22 cellular contexts compared by ENCODE assay signal in genomic region chr18:32083781-32084180, GRCh38. TPM values are rescaled to one million over a fixed set of nuclear protein-coding genes. Genes with fewer than 3 reads are reported as not detected.
DNase-seq lines count a peak whose midpoint lies in the region; ATAC-seq, FAIRE-seq and TF ChIP-seq lines count a peak whose summit lies in the region.
"Had no signal": no experiment of that assay in that cellular context is flagged by ENCODE, and none has a peak within 500 bp of the region (broad histone marks: within the 10 kb centered on the region; RNA-seq: fewer than 3 reads in every experiment).

No MANE protein-coding gene starts in this region.

- peak overlapping the region; percentile 64 to 93 (median 84) for H3K4me2 ChIP-seq in BLaER1 treated with 17β-estradiol and CSF1 and Interleukin-3, amounts not matched to agents 10 nM and 100 nM

- H3K27ac ChIP-seq in BLaER1 treated with 17β-estradiol and CSF1 and Interleukin-3, amounts not matched to agents 10 nM and 100 nM = peak overlapping the region; percentile 70 to 96 (median 90); a peak in 19 of 22 replicates
- H3K27ac ChIP-seq: parathyroid adenoma had no signal

- peaks cover 34 to 76% (median 58%) of the 10 kb centered on the region in 10 experiments for H3K4me1 ChIP-seq in BLaER1 treated with 17β-estradiol and CSF1 and Interleukin-3, amounts not matched to agents 10 nM and 100 nM
- H3K4me1 ChIP-seq: parathyroid adenoma had no signal

- intact Hi-C loops in activated CD4-positive, alpha-beta T cell treated with anti-CD3 and anti-CD28 coated beads for 36 hours (cut with DNase I, micrococcal nuclease) = no loop called here

- peak overlapping the region in 10 of 11 experiments; percentile 30 to 86 (median 80); a peak in 14 of 22 replicates for H3K9ac ChIP-seq in BLaER1 treated with 17β-estradiol and CSF1 and Interleukin-3, amounts not matched to agents 10 nM and 100 nM
- H3K9ac ChIP-seq: parathyroid adenoma had no signal

- CTCF ChIA-PET in activated CD4-positive, alpha-beta T cell treated with anti-CD3 and anti-CD28 coated beads for 36 hours (lab: Charles Lee) = interaction anchor here (0.7 to 2.4 kb wide), 2 partner anchors 11 to 63 kb away, joined by 3 to 9 read pairs; no protein-coding TSS in a partner anchor
- CTCF ChIA-PET in activated CD8-positive, alpha-beta T cell treated with anti-CD3 and anti-CD28 coated beads, Interleukin-2, amount 10 ng/mL, durations not matched to agents 7 days and 5 days (lab: Charles Lee) = interaction anchor here (1.3 to 4.3 kb wide), 7 partner anchors 9 to 65 kb away, joined by 3 to 39 read pairs (median 6); partner anchors contain the start of gene RNF125

- peaks cover 30% of the 10 kb centered on the region for H3K4me1 Mint-ChIP-seq in activated CD4-positive, alpha-beta T cell treated with anti-CD3 and anti-CD28 coated beads for 36 hours
- peaks cover 44% of the 10 kb centered on the region for H3K4me1 Mint-ChIP-seq in activated CD8-positive, alpha-beta T cell treated with anti-CD3 and anti-CD28 coated beads, Interleukin-2, amount 10 ng/mL, durations not matched to agents 7 days and 5 days (ENCODE audit: low read depth)
- H3K4me1 Mint-ChIP-seq in memory B cell = peaks cover 14% of the 10 kb centered on the region

- no peak for FAIRE-seq in D721Med (lab: Jason Lieb, UNC)
- FAIRE-seq: A204.1, endothelial cell of umbilical vein had no signal

- no peak for TF ChIP-seq CTCF in D721Med (IDR thresholded peaks at IDR 0.05; ENCODE audit: insufficient read depth, missing control alignments)

- H3K27me3 ChIP-seq in BLaER1 treated with 17β-estradiol and CSF1 and Interleukin-3, amounts not matched to agents 10 nM and 100 nM = no peaks in the 10 kb centered on the region
- H3K27me3 ChIP-seq: MG63, Peyer's patch, right lobe of liver had no signal

- peaks cover 6% of the 10 kb centered on the region for H3K36me3 Mint-ChIP-seq in activated CD4-positive, alpha-beta T cell treated with anti-CD3 and anti-CD28 coated beads for 36 hours (ENCODE audit: low read depth)
- H3K36me3 Mint-ChIP-seq in activated CD8-positive, alpha-beta T cell treated with anti-CD3 and anti-CD28 coated beads, Interleukin-2, amount 10 ng/mL, durations not matched to agents 7 days and 5 days (ENCODE audit: low read depth) = peaks cover 23% of the 10 kb centered on the region
- no peaks in the 10 kb centered on the region for H3K36me3 Mint-ChIP-seq in memory B cell

- H4K20me1 ChIP-seq in BLaER1 treated with 17β-estradiol and CSF1 and Interleukin-3, amounts not matched to agents 10 nM and 100 nM = no peaks in the 10 kb centered on the region

- peaks cover 0 to 29% (median 6%) of the 10 kb centered on the region in 11 experiments; a peak in 10 of 22 replicates for H3K36me3 ChIP-seq in BLaER1 treated with 17β-estradiol and CSF1 and Interleukin-3, amounts not matched to agents 10 nM and 100 nM
- H3K36me3 ChIP-seq: MG63, Peyer's patch, right lobe of liver had no signal

- no peak for ATAC-seq in activated CD4-positive, alpha-beta T cell treated with anti-CD3 and anti-CD28 coated beads for 36 hours
- no peak for ATAC-seq in activated CD8-positive, alpha-beta T cell treated with anti-CD3 and anti-CD28 coated beads, Interleukin-2, amount 10 ng/mL, durations not matched to agents 7 days and 5 days
- ATAC-seq in memory B cell (ENCODE audit: low read depth) = no peak
- ATAC-seq: left colon, right lobe of liver had no signal

- H3K9me3 Mint-ChIP-seq in activated CD4-positive, alpha-beta T cell treated with anti-CD3 and anti-CD28 coated beads for 36 hours (ENCODE audit: low read depth) = no peaks in the 10 kb centered on the region
- H3K9me3 Mint-ChIP-seq in activated CD8-positive, alpha-beta T cell treated with anti-CD3 and anti-CD28 coated beads, Interleukin-2, amount 10 ng/mL, durations not matched to agents 7 days and 5 days (ENCODE audit: insufficient read depth) = no peaks in the 10 kb centered on the region
- H3K9me3 Mint-ChIP-seq in memory B cell = no peaks in the 10 kb centered on the region
- H3K9me3 Mint-ChIP-seq: nephron had no signal

- no peaks in the 10 kb centered on the region for H3K27me3 Mint-ChIP-seq in activated CD4-positive, alpha-beta T cell treated with anti-CD3 and anti-CD28 coated beads for 36 hours
- H3K27me3 Mint-ChIP-seq in activated CD8-positive, alpha-beta T cell treated with anti-CD3 and anti-CD28 coated beads, Interleukin-2, amount 10 ng/mL, durations not matched to agents 7 days and 5 days (ENCODE audit: low read depth) = no peaks in the 10 kb centered on the region
- no peaks in the 10 kb centered on the region for H3K27me3 Mint-ChIP-seq in memory B cell

- POLR2A ChIA-PET in activated CD4-positive, alpha-beta T cell treated with anti-CD3 and anti-CD28 coated beads for 36 hours (lab: Charles Lee) = interaction anchor here (0.7 to 1.0 kb wide), 2 partner anchors 12 to 16 kb away, joined by 3 read pairs; no protein-coding TSS in a partner anchor
- POLR2A ChIA-PET in activated CD8-positive, alpha-beta T cell treated with anti-CD3 and anti-CD28 coated beads, Interleukin-2, amount 10 ng/mL, durations not matched to agents 7 days and 5 days (lab: Charles Lee) = interaction anchor here (0.7 to 4.5 kb wide), 6 partner anchors 9 to 65 kb away, joined by 3 to 54 read pairs (median 6); partner anchors contain the start of gene RNF125

- peak overlapping the region in 3 of 10 experiments; percentile 52 to 68 (median 62); a peak in 2 of 20 replicates for H3K4me3 ChIP-seq in BLaER1 treated with 17β-estradiol and CSF1 and Interleukin-3, amounts not matched to agents 10 nM and 100 nM
- H3K4me3 ChIP-seq: MG63, Peyer's patch, right lobe of liver had no signal

- no peak for DNase-seq in activated CD4-positive, alpha-beta T cell treated with anti-CD3 and anti-CD28 coated beads for 36 hours
- DNase-seq in activated CD4-positive, alpha-beta T cell treated with anti-CD3 and anti-CD28 coated beads for 4 hours = no peak
- no peak for DNase-seq in activated CD8-positive, alpha-beta T cell treated with anti-CD3 and anti-CD28 coated beads, Interleukin-2, amount 10 ng/mL, durations not matched to agents 7 days and 5 days
- no peak for DNase-seq in memory B cell (ENCODE audit: low spot score in 2 of 2)
- no peak for DNase-seq in D721Med (ENCODE audit: insufficient read length, low spot score)
- no peak for DNase-seq in NCI-H2029 (lab: John Stamatoyannopoulos, UW)
- DNase-seq in cerebellar nuclear complex (lab: John Stamatoyannopoulos, UW) = no peak
- DNase-seq: amygdala; DMS 273 treated with DMSO at 0.1 percent for 48 hours; left colon; MG63; NCI-H1417 treated with DMSO at 0.1 percent for 48 hours; NCI-H524; NK-92 treated with Interleukin-12 subunit alpha and Interleukin-12 subunit beta, amount 100 ng/mL, for 24 hours; Peyer's patch; right lobe of liver; substantia nigra had no signal

- H3K4me3 Mint-ChIP-seq in activated CD4-positive, alpha-beta T cell treated with anti-CD3 and anti-CD28 coated beads for 36 hours = no peak overlapping the region
- no peak overlapping the region for H3K4me3 Mint-ChIP-seq in activated CD8-positive, alpha-beta T cell treated with anti-CD3 and anti-CD28 coated beads, Interleukin-2, amount 10 ng/mL, durations not matched to agents 7 days and 5 days
- no peak overlapping the region for H3K4me3 Mint-ChIP-seq in memory B cell
- H3K4me3 Mint-ChIP-seq: nephron had no signal

- peaks cover 5 to 26% (median 16%) of the 10 kb centered on the region in 11 experiments; a peak in 19 of 22 replicates for H3K9me3 ChIP-seq in BLaER1 treated with 17β-estradiol and CSF1 and Interleukin-3, amounts not matched to agents 10 nM and 100 nM (replicated peaks in 1 of 11)
- H3K9me3 ChIP-seq: MG63, Peyer's patch, right lobe of liver had no signal

- peak overlapping the region; percentile 71 for H3K27ac Mint-ChIP-seq in activated CD4-positive, alpha-beta T cell treated with anti-CD3 and anti-CD28 coated beads for 36 hours
- H3K27ac Mint-ChIP-seq in activated CD8-positive, alpha-beta T cell treated with anti-CD3 and anti-CD28 coated beads, Interleukin-2, amount 10 ng/mL, durations not matched to agents 7 days and 5 days = peak overlapping the region; percentile 65
- peak overlapping the region; percentile 42 for H3K27ac Mint-ChIP-seq in memory B cell
- H3K27ac Mint-ChIP-seq: nephron had no signal

RNA-seq across cellular contexts. Expression of gene RNF138, which starts 7.9 kb away (rescaled TPM):
- total RNA-seq in activated CD4-positive, alpha-beta T cell treated with anti-CD3 and anti-CD28 coated beads for 36 hours = 10 to 100 TPM; 84.4 to 85.1 TPM
- total RNA-seq in activated CD8-positive, alpha-beta T cell treated with anti-CD3 and anti-CD28 coated beads, Interleukin-2, amount 10 ng/mL, durations not matched to agents 7 days and 5 days = 10 to 100 TPM; 84.2 to 94.3 TPM
